In the genomic region with DNA sequence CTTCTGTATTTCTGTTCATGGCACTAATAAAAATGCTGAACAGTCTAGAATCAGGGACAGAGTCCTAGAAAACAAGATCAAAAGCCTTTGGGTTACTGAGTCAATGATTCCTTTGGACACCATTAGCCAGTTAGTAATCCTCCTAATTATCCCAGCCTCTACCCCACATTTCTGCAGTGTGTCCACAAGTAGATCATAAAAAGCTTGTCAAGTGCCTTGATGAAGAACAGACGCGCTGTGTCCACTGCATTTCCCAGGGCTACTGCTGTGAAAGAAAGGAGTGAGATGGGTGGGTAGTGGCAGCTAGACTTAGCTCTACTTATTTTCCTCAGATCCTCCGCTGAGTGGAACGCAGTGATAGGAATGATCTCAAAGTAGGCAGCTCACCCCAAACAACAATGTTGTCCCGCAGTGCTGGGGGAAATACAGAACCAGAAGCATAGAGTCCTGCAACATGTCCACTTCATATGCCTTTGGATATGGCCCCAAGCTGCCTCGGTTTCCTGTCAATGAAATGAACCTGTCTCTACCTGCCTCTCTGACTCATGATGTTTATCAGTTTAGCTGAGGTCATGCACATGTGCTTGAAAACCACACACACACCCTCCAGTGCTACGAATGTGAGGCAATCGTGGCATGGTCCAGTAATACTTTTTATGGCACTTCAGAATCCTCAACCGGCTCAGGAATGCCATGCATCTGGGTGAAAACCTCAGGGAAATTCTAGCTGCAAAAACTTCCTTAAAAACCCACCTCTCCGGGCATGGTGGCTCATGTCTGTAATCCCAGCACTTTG, we compare ENCODE assay signal across 12 cellular contexts.
DNase-seq lines count a peak whose midpoint lies in the region; TF ChIP-seq lines count a peak whose summit lies in the region.
"Had no signal": no experiment of that assay in that cellular context is flagged by ENCODE, and none has a peak within 500 bp of the region (broad histone marks: within the 10 kb centered on the region; RNA-seq: fewer than 3 reads in every experiment).

No MANE protein-coding gene starts in this region.

- DNase-seq in COLO668 (lab: John Stamatoyannopoulos, UW; ENCODE audit: unreplicated experiment) (peak; percentile 41), cardiac fibroblast (ENCODE audit: low read depth in 2 of 2) (peak; percentile 49 to 63), posterior vena cava (ENCODE audit: low spot score) (no peak), T1000 (lab: John Stamatoyannopoulos, UW) (no peak), hippocampal formation (lab: John Stamatoyannopoulos, UW) (no peak), G401 (ENCODE audit: low spot score) (no peak)
- DNase-seq: activated CD8-positive, alpha-beta memory T cell treated with anti-CD3 and anti-CD28 coated beads, Interleukin-2, amount 50 U/mL, for 4 hours; CD4-positive, alpha-beta memory T cell; colonic mucosa; SW 1271 had no signal

- no peak overlapping the region; the same call in 1 of the 2 replicates for H3K27ac ChIP-seq in HUES6 (ENCODE audit: low read depth, low read length)
- H3K27ac ChIP-seq in muscle layer of duodenum (ENCODE audit: low read length) = peak overlapping the region; percentile 70
- H3K27ac ChIP-seq: colonic mucosa had no signal

- intact Hi-C loops in posterior vena cava (cut with DNase I) = loop anchor here in 1 of 2 donors (5.0 kb wide), 1 partner anchor 36 kb away; no protein-coding TSS in a partner anchor

- no peaks in the 10 kb centered on the region for H3K36me3 ChIP-seq in HUES6 (ENCODE audit: control insufficient read depth, insufficient read depth, low read length)
- no peaks in the 10 kb centered on the region for H3K36me3 ChIP-seq in muscle layer of duodenum (ENCODE audit: control insufficient read depth in 1 of 2, insufficient read depth in 2 of 2, low read length in 2 of 2)
- H3K36me3 ChIP-seq: colonic mucosa had no signal

- H3K4me1 ChIP-seq in HUES6 (ENCODE audit: control insufficient read depth, insufficient read depth, low read length) (no peaks in the 10 kb centered on the region; the same call in 1 of the 2 replicates), muscle layer of duodenum (ENCODE audit: control insufficient read depth in 1 of 2, insufficient read depth in 2 of 2, low read length in 2 of 2) (peaks cover 8 to 31% of the 10 kb centered on the region in 2 donors)
- H3K4me1 ChIP-seq: colonic mucosa had no signal

- no peak for TF ChIP-seq CTCF in cardiac fibroblast (IDR thresholded peaks at IDR 0.05; ENCODE audit: low read depth, low read length)

- no peak overlapping the region for H3K4me3 ChIP-seq in HUES6 (ENCODE audit: low read depth, low read length)
- no peak overlapping the region for H3K4me3 ChIP-seq in cardiac fibroblast (replicated peaks in 1 of 2; ENCODE audit: low read depth in 2 of 2, low read length in 2 of 2)
- no peak overlapping the region for H3K4me3 ChIP-seq in muscle layer of duodenum (ENCODE audit: low read depth in 1 of 2, low read length in 2 of 2)
- H3K4me3 ChIP-seq: colonic mucosa had no signal

- H3K9me3 ChIP-seq in HUES6 (ENCODE audit: control insufficient read depth, insufficient read depth, low read depth, low read length) (peaks cover 23% of the 10 kb centered on the region), muscle layer of duodenum (ENCODE audit: control insufficient read depth in 1 of 2, low read length in 2 of 2) (no peaks in the 10 kb centered on the region)
- H3K9me3 ChIP-seq: colonic mucosa had no signal

- H3K27me3 ChIP-seq in HUES6 (ENCODE audit: control insufficient read depth, insufficient read depth, low read length) (no peaks in the 10 kb centered on the region), muscle layer of duodenum (ENCODE audit: low read depth, low read length) (no peaks in the 10 kb centered on the region)
- H3K27me3 ChIP-seq: colonic mucosa had no signal

- in situ Hi-C loops in G401 (cut with HindIII; ENCODE audit: low sequenced_read_pairs) = no loop called here

- peak overlapping the region; percentile 54 for H3K9ac ChIP-seq in HUES6 (ENCODE audit: low read length)

Comparison
In these comparisons a context has a peak if more than half of its experiments do, and no peak if none do; other contexts are left out.
1. DNase-seq: peak in COLO668 (single experiment) and cardiac fibroblast (2 of 2); none in posterior vena cava (single experiment), T1000 (single experiment), hippocampal formation (0 of 2) and G401 (single experiment).